In the genomic region with DNA sequence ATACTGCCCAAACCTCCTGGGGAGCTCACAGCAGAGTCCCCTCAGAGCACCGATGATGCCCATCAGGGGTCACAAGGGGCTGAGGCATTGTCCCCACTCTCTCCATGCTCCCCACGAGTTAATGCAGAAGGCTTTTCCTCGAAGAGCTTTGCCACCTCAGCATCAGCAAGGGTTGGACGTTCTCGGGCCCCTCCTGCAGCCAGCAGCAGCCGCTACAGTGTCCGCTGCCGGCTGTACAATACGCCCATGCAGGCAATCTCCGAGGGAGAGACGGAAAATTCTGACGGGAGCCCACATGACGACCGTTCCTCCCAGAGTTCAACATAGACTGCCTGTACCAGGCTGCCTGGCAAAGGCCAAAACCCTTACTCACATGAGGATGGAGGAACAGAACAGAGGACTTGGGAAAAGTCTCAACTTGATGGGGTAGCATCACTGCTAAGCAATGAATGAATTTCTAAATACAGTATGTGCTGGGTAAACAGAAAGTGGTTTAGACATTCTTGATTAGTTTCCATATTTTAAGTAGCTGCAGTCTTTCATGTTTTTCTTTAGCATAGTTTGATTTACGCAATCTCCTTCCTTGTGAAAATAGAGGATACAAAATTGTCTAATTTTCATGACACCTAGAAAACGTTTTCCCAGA, we compare ENCODE assay signal across 1 cellular context.
TF ChIP-seq lines count a peak whose summit lies in the region.

No MANE protein-coding gene starts in this region.

TF ChIP-seq in HepG2, 621 proteins besides CTCF, POLR2A, EP300 and RAD21:
- TF ChIP-seq, protein P1, sequence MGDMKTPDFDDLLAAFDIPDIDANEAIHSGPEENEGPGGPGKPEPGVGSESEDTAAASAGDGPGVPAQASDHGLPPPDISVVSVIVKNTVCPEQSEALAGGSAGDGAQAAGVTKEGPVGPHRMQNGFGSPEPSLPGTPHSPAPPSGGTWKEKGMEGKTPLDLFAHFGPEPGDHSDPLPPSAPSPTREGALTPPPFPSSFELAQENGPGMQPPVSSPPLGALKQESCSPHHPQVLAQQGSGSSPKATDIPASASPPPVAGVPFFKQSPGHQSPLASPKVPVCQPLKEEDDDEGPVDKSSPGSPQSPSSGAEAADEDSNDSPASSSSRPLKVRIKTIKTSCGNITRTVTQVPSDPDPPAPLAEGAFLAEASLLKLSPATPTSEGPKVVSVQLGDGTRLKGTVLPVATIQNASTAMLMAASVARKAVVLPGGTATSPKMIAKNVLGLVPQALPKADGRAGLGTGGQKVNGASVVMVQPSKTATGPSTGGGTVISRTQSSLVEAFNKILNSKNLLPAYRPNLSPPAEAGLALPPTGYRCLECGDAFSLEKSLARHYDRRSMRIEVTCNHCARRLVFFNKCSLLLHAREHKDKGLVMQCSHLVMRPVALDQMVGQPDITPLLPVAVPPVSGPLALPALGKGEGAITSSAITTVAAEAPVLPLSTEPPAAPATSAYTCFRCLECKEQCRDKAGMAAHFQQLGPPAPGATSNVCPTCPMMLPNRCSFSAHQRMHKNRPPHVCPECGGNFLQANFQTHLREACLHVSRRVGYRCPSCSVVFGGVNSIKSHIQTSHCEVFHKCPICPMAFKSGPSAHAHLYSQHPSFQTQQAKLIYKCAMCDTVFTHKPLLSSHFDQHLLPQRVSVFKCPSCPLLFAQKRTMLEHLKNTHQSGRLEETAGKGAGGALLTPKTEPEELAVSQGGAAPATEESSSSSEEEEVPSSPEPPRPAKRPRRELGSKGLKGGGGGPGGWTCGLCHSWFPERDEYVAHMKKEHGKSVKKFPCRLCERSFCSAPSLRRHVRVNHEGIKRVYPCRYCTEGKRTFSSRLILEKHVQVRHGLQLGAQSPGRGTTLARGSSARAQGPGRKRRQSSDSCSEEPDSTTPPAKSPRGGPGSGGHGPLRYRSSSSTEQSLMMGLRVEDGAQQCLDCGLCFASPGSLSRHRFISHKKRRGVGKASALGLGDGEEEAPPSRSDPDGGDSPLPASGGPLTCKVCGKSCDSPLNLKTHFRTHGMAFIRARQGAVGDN (CRISPR knock-in tag; IDR thresholded peaks at IDR 0.05) = peak; percentile 23; the same call in 1 of the 2 replicates
- no peak for TF ChIP-seq POLR2AphosphoS2 (IDR thresholded peaks at IDR 0.05; ENCODE audit: low read depth, low read length)
